In genomic region chr2:102166189-102166845, GRCh38 we compare ENCODE assay signal across 8 cellular contexts. TPM values are rescaled to one million over a fixed set of nuclear protein-coding genes. Genes with fewer than 3 reads are reported as not detected.
DNase-seq lines count a peak whose midpoint lies in the region; ATAC-seq, FAIRE-seq and TF ChIP-seq lines count a peak whose summit lies in the region.

No MANE protein-coding gene starts in this region.

- no peak for TF ChIP-seq POLR2A in prostate gland (IDR thresholded peaks at IDR 0.05)
- no peak for TF ChIP-seq POLR2A in GM12891 (IDR thresholded peaks at IDR 0.05; ENCODE audit: low read depth, low read length)

- DNase-seq in ELR (ENCODE audit: low read depth), result peak; percentile 69
- peak; percentile 36 for DNase-seq in RWPE1 (ENCODE audit: low spot score)
- peak; percentile 58 for DNase-seq in fibroblast of the aortic adventitia (ENCODE audit: low read depth)
- peak; percentile 47 for DNase-seq in prostate gland (ENCODE audit: low spot score)
- no peak for DNase-seq in GM12891 (ENCODE audit: insufficient read length, low spot score)
- DNase-seq in NCI-H2227 treated with DMSO at 0.1 percent for 48 hours (lab: John Stamatoyannopoulos, UW), result no peak
- DNase-seq in activated CD4-positive, alpha-beta T cell treated with anti-CD3 and anti-CD28 coated beads for 4 hours, result no peak

- H3K27ac ChIP-seq in RWPE1 (no peak overlapping the region), prostate gland (peak overlapping the region; percentile 10 to 44)

- peak; percentile 31 for TF ChIP-seq CTCF in RWPE1 (conservative IDR thresholded peaks at IDR 0.05; ENCODE audit: low read depth)
- TF ChIP-seq CTCF in fibroblast of the aortic adventitia (IDR thresholded peaks at IDR 0.05; ENCODE audit: insufficient read depth, low read length), result peak; percentile 40
- TF ChIP-seq CTCF in prostate gland (IDR thresholded peaks at IDR 0.05), result peak; percentile 22 to 78 (median 65)

- no peaks in the 10 kb centered on the region for H3K9me3 ChIP-seq in prostate gland

- H3K36me3 ChIP-seq in prostate gland, result no peaks in the 10 kb centered on the region

- intact Hi-C loops in prostate gland (cut with DNase I), result loop anchor here (1.0 kb wide), 1 partner anchor 146 kb away; no protein-coding TSS in a partner anchor

- no peak for FAIRE-seq in GM12891 (lab: Jason Lieb, UNC)

- peaks cover 3% of the 10 kb centered on the region for H3K4me1 ChIP-seq in prostate gland (replicated peaks)

- CTCF ChIA-PET in RWPE1 (lab: Yijun Ruan, JAX), result interaction anchor here (0.5 to 2.5 kb wide), 12 partner anchors 9 to 189 kb away, joined by 3 to 34 read pairs (median 3); partner anchors contain the start of gene IL18R1

- 21% methylated on average over 4 of the region's 4 CpGs for WGBS in prostate gland

- POLR2A ChIA-PET in RWPE1 (lab: Yijun Ruan, JAX; ENCODE audit: low non-redundant PET), result no interaction called here

- no peak for ATAC-seq in HG03521 (IDR thresholded peaks at IDR 0.05; ENCODE audit: unreplicated experiment)

- H3K4me3 ChIP-seq in fibroblast of the aortic adventitia (ENCODE audit: low read depth, low read length) (no peak overlapping the region), prostate gland (no peak overlapping the region)

- H3K27me3 ChIP-seq in prostate gland (replicated peaks; ENCODE audit: insufficient read depth), result no peaks in the 10 kb centered on the region

TF ChIP-seq in GM12891, 5 proteins besides CTCF, POLR2A, EP300 and RAD21:
- TF ChIP-seq SPI1 (IDR thresholded peaks at IDR 0.05; ENCODE audit: low read depth, low read length) (no peak), POU2F2 (IDR thresholded peaks at IDR 0.05; ENCODE audit: low read depth, low read length) (no peak), POLR2AphosphoS5 (IDR thresholded peaks at IDR 0.05; ENCODE audit: low read depth, low read length) (no peak), PAX5 (IDR thresholded peaks at IDR 0.05; ENCODE audit: insufficient read depth, low read length, severe bottlenecking) (no peak)

RNA-seq across cellular contexts. Expression of gene IL1RL2, which starts 20.5 kb away (rescaled TPM):
- total RNA-seq in fibroblast of the aortic adventitia (ENCODE audit: low replicate concordance) (1.7 and 9.8 TPM in 2 replicates), prostate gland (1 to 10 TPM; 1.4 to 3.8 TPM)
- polyA plus RNA-seq in GM12891 (2012; ENCODE audit: low read depth, missing spikeins), result not detected

RNA-seq across cellular contexts. Expression of gene IL1R1, which starts 23.8 kb away (rescaled TPM):
- total RNA-seq in fibroblast of the aortic adventitia (ENCODE audit: low replicate concordance), result 150 and 152 TPM in 2 replicates
- total RNA-seq in prostate gland, result 100 to 1,000 TPM; 112 to 289 TPM
- 0.35 TPM for polyA plus RNA-seq in GM12891 (2012; ENCODE audit: low read depth, missing spikeins)

Comparison
In these comparisons a context has a peak if more than half of its experiments do, and no peak if none do; other contexts are left out.
1. DNase-seq: peak in ELR (single experiment), RWPE1 (single experiment), fibroblast of the aortic adventitia (single experiment) and prostate gland (single experiment); none in GM12891 (single experiment), NCI-H2227 treated with DMSO at 0.1 percent for 48 hours (single experiment) and activated CD4-positive, alpha-beta T cell treated with anti-CD3 and anti-CD28 coated beads for 4 hours (0 of 2).
2. Peak in every context shown above with its lines, with median percentiles within 50 percentile points of each other: CTCF ChIP-seq.